8 cellular contexts compared by ENCODE assay signal in genomic region chr7:24756989-24757798, GRCh38. TPM values are rescaled to one million over a fixed set of nuclear protein-coding genes. Genes with fewer than 3 reads are reported as not detected.
DNase-seq lines count a peak whose midpoint lies in the region; ATAC-seq and TF ChIP-seq lines count a peak whose summit lies in the region.

Gene GSDME, minus strand, starts transcription at chr7:24757464. Its CDS starts 7,690 bp downstream, at chr7:24749774.

- peak within 1 kb of the TSS; percentile 2 for H2AFZ ChIP-seq in H9 (ENCODE audit: low read length)

- TF ChIP-seq CTCF in H9 (conservative IDR thresholded peaks at IDR 0.05) (no peak), NB4 (IDR thresholded peaks at IDR 0.05; ENCODE audit: low read depth, low read length) (no peak), esophagus squamous epithelium (IDR thresholded peaks at IDR 0.05) (no peak), thoracic aorta (IDR thresholded peaks at IDR 0.05) (no peak)

- H4K91ac ChIP-seq in H9 (ENCODE audit: insufficient read length, low read depth, low read length) = no peak within 1 kb of the TSS

- TF ChIP-seq POLR2A in NB4 (IDR thresholded peaks at IDR 0.05; ENCODE audit: extremely low read depth, insufficient read length) (no peak), esophagus squamous epithelium (IDR thresholded peaks at IDR 0.05) (peak in 1 of 4 donors; percentile 43)

- peaks cover 16 to 25% of the 10 kb centered on the region in 2 experiments for H3K4me1 Mint-ChIP-seq in H9

- peaks cover 12% of the 10 kb centered on the region for H3K23me2 ChIP-seq in H9 (ENCODE audit: insufficient read length, low read depth, low read length, poor library complexity, severe bottlenecking)

- peaks cover 67% of the 10 kb centered on the region for H3K27me3 Mint-ChIP-seq in H9 (ENCODE audit: low read depth)

- H4K5ac ChIP-seq in H9 (ENCODE audit: insufficient read length, low read depth, low read length) = no peak within 1 kb of the TSS

- no peak within 1 kb of the TSS for H2BK20ac ChIP-seq in H9 (ENCODE audit: low read depth, low read length, poor library complexity, severe bottlenecking)

- H3K36me3 ChIP-seq in esophagus squamous epithelium (no peaks in the 10 kb centered on the region), mucosa of rectum (ENCODE audit: control insufficient read depth in 2 of 2, insufficient read depth in 2 of 2, low read length in 2 of 2) (no peaks in the 10 kb centered on the region), thoracic aorta (no peaks in the 10 kb centered on the region)

- no peak within 1 kb of the TSS for H3K56ac ChIP-seq in H9 (ENCODE audit: insufficient read length, low read depth, low read length)

- no peak within 1 kb of the TSS for H2BK120ac ChIP-seq in H9 (ENCODE audit: low read depth, low read length, poor library complexity, severe bottlenecking)

- H3K4me3 Mint-ChIP-seq in H9 = peak within 1 kb of the TSS; percentile 80 to 92

- peak; percentile 53 for ATAC-seq in thoracic aorta (ENCODE audit: insufficient number of reproducible peaks, low FRiP score, low read depth)

- no peak within 1 kb of the TSS for H4K8ac ChIP-seq in H9 (replicated peaks; ENCODE audit: insufficient read length, low read depth, low read length)

- no peaks in the 10 kb centered on the region for H3K79me1 ChIP-seq in H9 (ENCODE audit: insufficient read depth, low read depth, low read length, poor library complexity, severe bottlenecking)

- intact Hi-C loops in esophagus squamous epithelium (cut with DNase I) = no loop called here

- no peak within 1 kb of the TSS for H2BK5ac ChIP-seq in H9 (ENCODE audit: insufficient read length, low read length)

- H3K18ac ChIP-seq in H9 (ENCODE audit: insufficient read length, low read depth, low read length) = peak within 1 kb of the TSS; percentile 58

- H3K4ac ChIP-seq in H9 (ENCODE audit: low read depth, low read length) = no peak within 1 kb of the TSS

- H3K27ac ChIP-seq in H9 (ENCODE audit: insufficient read length, low read depth, low read length) = no peak within 1 kb of the TSS
- peak within 1 kb of the TSS; percentile 67 to 90 (median 78) for H3K27ac ChIP-seq in esophagus squamous epithelium
- H3K27ac ChIP-seq in mucosa of rectum (ENCODE audit: low read depth in 2 of 2, low read length in 2 of 2) = peak within 1 kb of the TSS; percentile 35
- H3K27ac ChIP-seq in thoracic aorta = peak within 1 kb of the TSS; percentile 82 to 85

- no peak within 1 kb of the TSS for H2AK5ac ChIP-seq in H9 (ENCODE audit: insufficient read length, low read length)

- no peaks in the 10 kb centered on the region for H3K79me2 ChIP-seq in H9 (ENCODE audit: insufficient read depth, low read length)

- H3K9me3 ChIP-seq in H9 (ENCODE audit: control insufficient read depth, low read depth, low read length) (no peaks in the 10 kb centered on the region), esophagus squamous epithelium (no peaks in the 10 kb centered on the region), mucosa of rectum (ENCODE audit: control insufficient read depth in 2 of 2, low read length in 2 of 2) (no peaks in the 10 kb centered on the region), thoracic aorta (no peaks in the 10 kb centered on the region)

- peak within 1 kb of the TSS; percentile 85 for H3K14ac ChIP-seq in H9 (ENCODE audit: insufficient read depth, low read length)

- peaks cover 26% of the 10 kb centered on the region; the same call in 1 of the 2 replicates for H3K27me3 ChIP-seq in H9 (ENCODE audit: insufficient read depth, low read length)
- H3K27me3 ChIP-seq in esophagus squamous epithelium = peaks cover 0 to 53% (median 0%) of the 10 kb centered on the region in 4 donors
- peaks cover 12 to 48% of the 10 kb centered on the region in 2 donors for H3K27me3 ChIP-seq in mucosa of rectum (ENCODE audit: control insufficient read depth in 2 of 2, insufficient read depth in 2 of 2, low read length in 2 of 2)
- no peaks in the 10 kb centered on the region for H3K27me3 ChIP-seq in thoracic aorta (replicated peaks; ENCODE audit: insufficient read depth)

- WGBS in H9 (ENCODE audit: extremely low coverage, insufficient read length, low lambda C conversion rate) = no CpG with 5 or more reads among the region's 89 CpGs
- WGBS in esophagus squamous epithelium, 2 donors = 1% methylated on average over 17 to 22 of the region's 89 CpGs

- no peaks in the 10 kb centered on the region for H3K36me3 Mint-ChIP-seq in H9 (ENCODE audit: insufficient read depth in 1 of 3, low read depth in 3 of 3)

- peak within 1 kb of the TSS; percentile 33 for H3K9ac ChIP-seq in H9 (ENCODE audit: extremely low read depth, insufficient read length, low read length)
- H3K9ac ChIP-seq in mucosa of rectum (ENCODE audit: low read depth in 1 of 2, low read length in 2 of 2) = peak within 1 kb of the TSS; percentile 24 to 69

- H4K20me1 ChIP-seq in H9 (ENCODE audit: control insufficient read depth, insufficient read depth, insufficient read length) = no peaks in the 10 kb centered on the region

- DNase-seq in NCI-H1105 treated with DMSO at 0.1 percent for 48 hours (lab: John Stamatoyannopoulos, UW) (peak; percentile 28), NCI-H1105 (lab: John Stamatoyannopoulos, UW) (no peak), H9 (peak; percentile 76), NB4 (ENCODE audit: low read depth) (peak; percentile 51), activated T-cell treated with anti-CD3 and anti-CD28 coated beads for 48 hours (ENCODE audit: low read depth) (peak; percentile 40), esophagus squamous epithelium (lab: John Stamatoyannopoulos, UW) (no peak), thoracic aorta (ENCODE audit: low spot score) (no peak)

- H2BK12ac ChIP-seq in H9 (ENCODE audit: insufficient read length, low read depth, low read length) = peak within 1 kb of the TSS; percentile 38

- H2BK15ac ChIP-seq in H9 (ENCODE audit: low read depth, low read length) = no peak within 1 kb of the TSS

- no peak within 1 kb of the TSS for H3K23ac ChIP-seq in H9 (ENCODE audit: insufficient read length, low read depth, low read length)

- peak within 1 kb of the TSS; percentile 21 for H3K4me3 ChIP-seq in NB4 (ENCODE audit: low read depth, low read length)
- peak within 1 kb of the TSS; percentile 54 to 91 (median 70) for H3K4me3 ChIP-seq in esophagus squamous epithelium
- peak within 1 kb of the TSS; percentile 60 to 63 for H3K4me3 ChIP-seq in mucosa of rectum (ENCODE audit: low read length in 2 of 2)
- H3K4me3 ChIP-seq in thoracic aorta = peak within 1 kb of the TSS; percentile 85

- no peaks in the 10 kb centered on the region for H3K9me3 Mint-ChIP-seq in H9

- H3K4me1 ChIP-seq in H9 (ENCODE audit: insufficient read depth, low read length) = peaks cover 3% of the 10 kb centered on the region; the same call in 1 of the 2 replicates
- H3K4me1 ChIP-seq in esophagus squamous epithelium = peaks cover 10 to 33% (median 18%) of the 10 kb centered on the region in 3 donors
- H3K4me1 ChIP-seq in mucosa of rectum (ENCODE audit: control insufficient read depth in 2 of 2, insufficient read depth in 2 of 2, low read length in 2 of 2) = peaks cover 2 to 4% of the 10 kb centered on the region in 2 donors
- peaks cover 6 to 9% of the 10 kb centered on the region in 2 donors for H3K4me1 ChIP-seq in thoracic aorta (ENCODE audit: control insufficient read depth in 1 of 2, low read depth in 2 of 2)

- H3T11ph ChIP-seq in H9 (ENCODE audit: low read length) = no peak within 1 kb of the TSS

- no peak within 1 kb of the TSS for H3K27ac Mint-ChIP-seq in H9

- peak within 1 kb of the TSS; percentile 69 for H3K4me2 ChIP-seq in H9 (ENCODE audit: insufficient read depth, insufficient read length, low read length)

RNA-seq across cellular contexts. Expression of gene GSDME, which starts in this region (rescaled TPM):
- total RNA-seq in H9 (2021) (5.5 and 5.8 TPM in 2 replicates), esophagus squamous epithelium (10 to 100 TPM in 2 of 4 donors, 1 to 10 TPM in 1, under 1 TPM in 1; 0.87 to 16.3 (median 10.4) TPM), thoracic aorta (10 to 100 TPM in 1 of 2 donors, 1 to 10 TPM in 1; 7.3 to 21.7 TPM)

Comparison
In these comparisons a context has a peak if more than half of its experiments do, and no peak if none do; other contexts are left out.
1. DNase-seq: peak in NCI-H1105 treated with DMSO at 0.1 percent for 48 hours (single experiment), H9 (single experiment), NB4 (single experiment) and activated T-cell treated with anti-CD3 and anti-CD28 coated beads for 48 hours (single experiment); none in NCI-H1105 (single experiment), esophagus squamous epithelium (single experiment) and thoracic aorta (single experiment).
2. H3K4me3 ChIP-seq: peak in every context shown above with its lines; median percentile 85 in thoracic aorta; 70 in esophagus squamous epithelium; 62 in mucosa of rectum; 21 in NB4.